Comparison of ENCODE assay signal across 8 cellular contexts in the genomic region with DNA sequence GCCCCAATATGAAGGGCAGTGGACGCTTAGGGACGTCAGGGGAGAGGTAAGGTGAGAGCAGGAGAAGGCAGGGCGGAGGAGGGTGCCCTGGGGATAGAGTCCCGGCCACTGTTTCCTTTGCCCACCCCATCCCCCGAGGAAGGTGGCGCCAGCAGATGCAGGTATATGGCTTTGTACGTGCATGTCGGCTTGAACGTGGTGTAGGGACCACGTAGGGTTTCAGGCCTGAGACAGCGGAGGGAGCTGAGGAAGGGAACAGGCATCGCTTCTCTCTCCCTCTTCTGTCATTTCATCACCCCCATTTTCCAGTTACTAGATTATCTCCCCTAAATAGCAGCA.
DNase-seq lines count a peak whose midpoint lies in the region; ATAC-seq and TF ChIP-seq lines count a peak whose summit lies in the region.

No MANE protein-coding gene starts in this region.

- peak overlapping the region; percentile 77 for H3K4ac ChIP-seq in trophoblast cell (ENCODE audit: low read depth, low read length)

- H3K27me3 Mint-ChIP-seq in effector memory CD8-positive, alpha-beta T cell: no peaks in the 10 kb centered on the region

- TF ChIP-seq CTCF in KMS-11 (conservative IDR thresholded peaks at IDR 0.05; ENCODE audit: low read depth, low read length): no peak
- TF ChIP-seq CTCF in GM10248 (IDR thresholded peaks at IDR 0.05; ENCODE audit: control extremely low read depth, extremely low read depth, low read depth, missing control alignments): no peak

- H3K27me3 ChIP-seq in KMS-11 (ENCODE audit: insufficient read depth, low read depth) (no peaks in the 10 kb centered on the region), trophoblast cell (ENCODE audit: insufficient read depth, low read length) (no peaks in the 10 kb centered on the region)

- H3K9me3 ChIP-seq in trophoblast cell (ENCODE audit: insufficient read depth, low read depth, low read length): no peaks in the 10 kb centered on the region

- H3K27ac Mint-ChIP-seq in effector memory CD8-positive, alpha-beta T cell: peak overlapping the region; percentile 92 to 96

- H2BK5ac ChIP-seq in trophoblast cell (ENCODE audit: low read depth, low read length, poor library complexity): peak overlapping the region; percentile 85

- peak overlapping the region; percentile 46 for H4K12ac ChIP-seq in trophoblast cell (ENCODE audit: low read depth, low read length)

- no peak overlapping the region for H2BK120ac ChIP-seq in trophoblast cell (ENCODE audit: insufficient read depth, low read length, poor library complexity)

- H3K9ac ChIP-seq in KMS-11: no peak overlapping the region
- no peak overlapping the region for H3K9ac ChIP-seq in trophoblast cell (ENCODE audit: low read length)

- peak overlapping the region; percentile 91 to 94 for H3K4me3 Mint-ChIP-seq in effector memory CD8-positive, alpha-beta T cell

- H3K4me1 ChIP-seq in KMS-11 (ENCODE audit: low read depth, poor library complexity, severe bottlenecking): no peaks in the 10 kb centered on the region
- H3K4me1 ChIP-seq in trophoblast cell (ENCODE audit: control insufficient read depth in 1 of 2, insufficient read depth in 2 of 2, low read length in 2 of 2): peaks cover 22 to 28% of the 10 kb centered on the region in 2 experiments

- no peaks in the 10 kb centered on the region for H3K9me3 Mint-ChIP-seq in effector memory CD8-positive, alpha-beta T cell

- H4K91ac ChIP-seq in trophoblast cell (ENCODE audit: low read depth, low read length): peak overlapping the region; percentile 41

- ATAC-seq in GM21515 (IDR thresholded peaks at IDR 0.05; ENCODE audit: unreplicated experiment): peak; percentile 37
- peak; percentile 52 for ATAC-seq in effector memory CD8-positive, alpha-beta T cell (replicated peaks)

- H3K36me3 Mint-ChIP-seq in effector memory CD8-positive, alpha-beta T cell (ENCODE audit: insufficient read depth): peaks cover 3% of the 10 kb centered on the region

- no peak overlapping the region for H3K27ac ChIP-seq in KMS-11
- H3K27ac ChIP-seq in trophoblast cell (ENCODE audit: low read depth, low read length): peak overlapping the region; percentile 37

- H2BK12ac ChIP-seq in trophoblast cell (ENCODE audit: low read length): no peak overlapping the region

- DNase-seq in DMS53 (lab: John Stamatoyannopoulos, UW) (peak; percentile 57), trophoblast cell (no peak), NCI-H2107 (lab: John Stamatoyannopoulos, UW) (no peak), GM10248 (ENCODE audit: extremely low spot score) (no peak), NCI-H2171 treated with DMSO at 0.1 percent for 48 hours (lab: John Stamatoyannopoulos, UW) (no peak)
- peak in 1 of 3 experiments; percentile 1 for DNase-seq in effector memory CD8-positive, alpha-beta T cell

- H4K20me1 ChIP-seq in KMS-11 (ENCODE audit: insufficient read depth): no peaks in the 10 kb centered on the region

- POLR2A ChIA-PET in GM10248 (lab: Yijun Ruan, JAX): no interaction called here

- H3K4me2 ChIP-seq in KMS-11 (0 out of 2 replicates have a peak overlapping the region, but pooled peaks have one; percentile 4), trophoblast cell (ENCODE audit: low read length) (peak overlapping the region; percentile 71)

- CTCF ChIA-PET in GM10248 (lab: Yijun Ruan, JAX): interaction anchor here (0.9 to 2.6 kb wide), 6 partner anchors 9 to 456 kb away, joined by 3 to 18 read pairs (median 4); no protein-coding TSS in a partner anchor

- peaks cover 16 to 24% of the 10 kb centered on the region in 2 donors for H3K4me1 Mint-ChIP-seq in effector memory CD8-positive, alpha-beta T cell (ENCODE audit: low read depth in 2 of 2)

- no peaks in the 10 kb centered on the region for H3K36me3 ChIP-seq in KMS-11 (ENCODE audit: insufficient read depth)
- H3K36me3 ChIP-seq in trophoblast cell (ENCODE audit: control insufficient read depth in 1 of 2, insufficient read depth in 2 of 2, low read length in 2 of 2): no peaks in the 10 kb centered on the region

- H4K8ac ChIP-seq in trophoblast cell (ENCODE audit: low read depth, low read length): peak overlapping the region; percentile 7

- no peak overlapping the region for H3K23ac ChIP-seq in trophoblast cell (ENCODE audit: low read length)

- no peak overlapping the region for H3K4me3 ChIP-seq in KMS-11 (IDR thresholded peaks at IDR 0.05; ENCODE audit: insufficient read depth, low read depth, low read length)
- no peak overlapping the region for H3K4me3 ChIP-seq in trophoblast cell (ENCODE audit: low read depth, low read length)

- H2AK5ac ChIP-seq in trophoblast cell (ENCODE audit: low read length): peak overlapping the region; percentile 41

- H2AFZ ChIP-seq in KMS-11 (ENCODE audit: low read depth): no peak overlapping the region
- peak overlapping the region; percentile 52 for H2AFZ ChIP-seq in trophoblast cell (ENCODE audit: insufficient read depth, low read length, poor library complexity)

- peaks cover 13% of the 10 kb centered on the region for H3K79me1 ChIP-seq in trophoblast cell (ENCODE audit: low read length)

- WGBS in trophoblast cell (ENCODE audit: extremely low coverage, insufficient coverage, insufficient read length): no CpG with 5 or more reads among the region's 12 CpGs

- H3K18ac ChIP-seq in trophoblast cell (ENCODE audit: low read length): peak overlapping the region; percentile 91

- peak overlapping the region; percentile 64 for H3K14ac ChIP-seq in trophoblast cell (ENCODE audit: low read length)

- H3K79me2 ChIP-seq in KMS-11 (ENCODE audit: insufficient read depth, low read depth) (no peaks in the 10 kb centered on the region), trophoblast cell (ENCODE audit: control insufficient read depth, insufficient read depth, low read length, poor library complexity) (peaks cover 2% of the 10 kb centered on the region)
